Comparison of ENCODE assay signal across 1 cellular context in genomic region chr7:128826512-128826911, GRCh38.
TF ChIP-seq lines count a peak whose summit lies in the region.

No MANE protein-coding gene starts in this region.

TF ChIP-seq in H1, 55 proteins besides CTCF, POLR2A, EP300 and RAD21:
- TF ChIP-seq CHD2 (IDR thresholded peaks at IDR 0.05; ENCODE audit: low read length), result no peak
- TF ChIP-seq RNF2 (IDR thresholded peaks at IDR 0.05; ENCODE audit: borderline replicate concordance, low read depth, low read length, missing control alignments, poor library complexity, severe bottlenecking), result no peak
- TF ChIP-seq RXRA (IDR thresholded peaks at IDR 0.05; ENCODE audit: insufficient read depth, low read depth, low read length), result no peak
- TF ChIP-seq KDM1A (IDR thresholded peaks at IDR 0.05; ENCODE audit: borderline replicate concordance, low read length), result no peak
- no peak for TF ChIP-seq POU5F1 (IDR thresholded peaks at IDR 0.05; ENCODE audit: low read depth, low read length)
- no peak for TF ChIP-seq TAF7 (optimal IDR thresholded peaks at IDR 0.05; ENCODE audit: borderline replicate concordance, low read depth, low read length)
- no peak for TF ChIP-seq POLR2AphosphoS5 (IDR thresholded peaks at IDR 0.05; ENCODE audit: low read depth, low read length)
- TF ChIP-seq SP4 (IDR thresholded peaks at IDR 0.05; ENCODE audit: low read length), result no peak
- no peak for TF ChIP-seq KDM5A (IDR thresholded peaks at IDR 0.05; ENCODE audit: low read length)
- no peak for TF ChIP-seq SRF (IDR thresholded peaks at IDR 0.05; ENCODE audit: low read depth, low read length)
- TF ChIP-seq TEAD4 (IDR thresholded peaks at IDR 0.05; ENCODE audit: low read depth, low read length), result no peak
- TF ChIP-seq ATF2 (IDR thresholded peaks at IDR 0.05; ENCODE audit: low read length), result no peak
- TF ChIP-seq SP1 (IDR thresholded peaks at IDR 0.05; ENCODE audit: low read depth, low read length), result no peak
- no peak for TF ChIP-seq SP2 (IDR thresholded peaks at IDR 0.05; ENCODE audit: low read length)
- no peak for TF ChIP-seq JUND (IDR thresholded peaks at IDR 0.05; ENCODE audit: low read length)
- TF ChIP-seq JUN (IDR thresholded peaks at IDR 0.05; ENCODE audit: low read depth, low read length), result no peak
- no peak for TF ChIP-seq SIRT6 (IDR thresholded peaks at IDR 0.05; ENCODE audit: low read length)
- TF ChIP-seq ATF3 (IDR thresholded peaks at IDR 0.05; ENCODE audit: insufficient read depth, low read depth, low read length), result no peak
TF ChIP-seq in H1: peak in this region for 0.
